Comparison of ENCODE assay signal across 13 cellular contexts in genomic region chr12:21751517-21751916, GRCh38. TPM values are rescaled to one million over a fixed set of nuclear protein-coding genes. Genes with fewer than 3 reads are reported as not detected.
DNase-seq lines count a peak whose midpoint lies in the region; ATAC-seq and TF ChIP-seq lines count a peak whose summit lies in the region.
"Had no signal": no experiment of that assay in that cellular context is flagged by ENCODE, and none has a peak within 500 bp of the region (broad histone marks: within the 10 kb centered on the region; RNA-seq: fewer than 3 reads in every experiment).

No MANE protein-coding gene starts in this region.

- no peak overlapping the region for H3K4me3 ChIP-seq in left lung
- H3K4me3 ChIP-seq in transverse colon, result no peak overlapping the region
- H3K4me3 ChIP-seq: GM23338, lung had no signal

- H3K4me1 ChIP-seq in left lung (no peaks in the 10 kb centered on the region), transverse colon (peaks cover 6 to 21% (median 15%) of the 10 kb centered on the region in 4 donors)

- H3K27ac ChIP-seq in left lung (no peak overlapping the region), transverse colon (peak overlapping the region; percentile 30 to 56 (median 42))
- H3K27ac ChIP-seq: epithelial cell of prostate had no signal

- no peak for TF ChIP-seq EP300 in transverse colon (IDR thresholded peaks at IDR 0.05; ENCODE audit: low read depth)

- no peak for TF ChIP-seq CTCF in left lung (IDR thresholded peaks at IDR 0.05)
- no peak for TF ChIP-seq CTCF in transverse colon (IDR thresholded peaks at IDR 0.05)

- intact Hi-C loops in Right ventricle myocardium inferior (cut with DNase I) (loop anchor here (10.0 kb wide), 1 partner anchor 243 kb away; no protein-coding TSS in a partner anchor), cardiac septum (cut with DNase I) (no loop called here), left lung (cut with DNase I) (no loop called here), transverse colon (cut with DNase I; ENCODE audit: low total_unique reads) (no loop called here)

- no peaks in the 10 kb centered on the region for H3K27me3 ChIP-seq in left lung
- no peaks in the 10 kb centered on the region for H3K27me3 ChIP-seq in transverse colon

- ATAC-seq in Right ventricle myocardium inferior (peak; percentile 26), left lung (peak; percentile 19)
- ATAC-seq: GM23338 had no signal

- in situ Hi-C loops in transverse colon (cut with MboI; ENCODE audit: low pct_ligation_motif_present in 1 of 4, low pct_unique_long_range_greater_than_20kb in 1 of 4, low sequenced_read_pairs in 3 of 4), result no loop called here

- TF ChIP-seq POLR2A in transverse colon (IDR thresholded peaks at IDR 0.05), result no peak

- H3K36me3 ChIP-seq in left lung, result no peaks in the 10 kb centered on the region
- H3K36me3 ChIP-seq in transverse colon, result no peaks in the 10 kb centered on the region

- H3K9me3 ChIP-seq in left lung (no peaks in the 10 kb centered on the region), transverse colon (no peaks in the 10 kb centered on the region)

- 4 to 26% methylated on average over 4 of the region's 4 CpGs for WGBS in transverse colon (ENCODE audit: low coverage in 1 of 2), 2 donors

- DNase-seq in Right ventricle myocardium inferior (ENCODE audit: missing footprints) (no peak), cardiac septum (ENCODE audit: low spot score) (no peak), brain pericyte (ENCODE audit: low read depth, low spot score) (peak; percentile 38), left lung (no peak), transverse colon (no peak), nucleus accumbens (lab: John Stamatoyannopoulos, UW) (no peak), HuH-7.5 (ENCODE audit: low spot score) (no peak), activated T-cell treated with anti-CD3 and anti-CD28 coated beads for 4 hours (no peak)
- DNase-seq: hypothalamus, NCI-H526 had no signal

RNA-seq across cellular contexts. Expression of gene KCNJ8, which starts 23.0 kb away (rescaled TPM):
- total RNA-seq in Right ventricle myocardium inferior, result 57.0 TPM
- 38.0 TPM for total RNA-seq in cardiac septum
- 10 to 100 TPM; 14.3 to 20.8 TPM for total RNA-seq in left lung
- 10 to 100 TPM in 1 of 4 donors, 1 to 10 TPM in 3; 3.0 to 22.1 (median 3.6) TPM for total RNA-seq in transverse colon

Comparison
In these comparisons a context has a peak if more than half of its experiments do, and no peak if none do; other contexts are left out.
1. H3K27ac ChIP-seq: peak in transverse colon (4 of 4); none in left lung (0 of 2).